ENCODE assay signal across 9 cellular contexts in genomic region chr15:96322401-96323249, GRCh38. TPM values are rescaled to one million over a fixed set of nuclear protein-coding genes. Genes with fewer than 3 reads are reported as not detected.
DNase-seq lines count a peak whose midpoint lies in the region; ATAC-seq and TF ChIP-seq lines count a peak whose summit lies in the region.
"Had no signal": no experiment of that assay in that cellular context is flagged by ENCODE, and none has a peak within 500 bp of the region (broad histone marks: within the 10 kb centered on the region; RNA-seq: fewer than 3 reads in every experiment).

No MANE protein-coding gene starts in this region.

- no peak overlapping the region for H3K9ac ChIP-seq in HUES64 (ENCODE audit: low read depth, low read length)
- peak overlapping the region in 2 of 5 donors; percentile 28 to 77 for H3K9ac ChIP-seq in subcutaneous abdominal adipose tissue (ENCODE audit: low read length in 5 of 5)

- H3K9me3 Mint-ChIP-seq in activated naive CD4-positive, alpha-beta T cell treated with anti-CD3 and anti-CD28 coated beads, Interleukin-2, amount 50 U/mL, for 72 hours: peaks cover 0 to 4% of the 10 kb centered on the region in 2 donors

- H3K36me3 Mint-ChIP-seq in activated naive CD4-positive, alpha-beta T cell treated with anti-CD3 and anti-CD28 coated beads, Interleukin-2, amount 50 U/mL, for 72 hours: peaks cover 7 to 31% of the 10 kb centered on the region in 2 donors

- H3K27ac Mint-ChIP-seq in activated naive CD4-positive, alpha-beta T cell treated with anti-CD3 and anti-CD28 coated beads, Interleukin-2, amount 50 U/mL, for 72 hours: no peak overlapping the region

- H3K4me3 ChIP-seq in HUES64 (ENCODE audit: low read length) (peak overlapping the region; percentile 43), left lung (peak overlapping the region; percentile 31 to 35), subcutaneous abdominal adipose tissue (ENCODE audit: low read depth in 1 of 5, low read length in 5 of 5) (peak overlapping the region; percentile 66 to 77 (median 69))

- under 1% methylated on average over 69 of the region's 69 CpGs for WGBS in HUES64

- ATAC-seq in left lung (no peak), HG02588 (IDR thresholded peaks at IDR 0.05; ENCODE audit: unreplicated experiment) (no peak)
- no peak for ATAC-seq in activated naive CD4-positive, alpha-beta T cell treated with anti-CD3 and anti-CD28 coated beads, Interleukin-2, amount 50 U/mL, for 72 hours

- H3K36me3 ChIP-seq in HUES64 (ENCODE audit: insufficient read depth, low read length) (no peaks in the 10 kb centered on the region), left lung (no peaks in the 10 kb centered on the region), subcutaneous abdominal adipose tissue (ENCODE audit: control insufficient read depth in 5 of 5, insufficient read depth in 5 of 5, low read length in 5 of 5) (no peaks in the 10 kb centered on the region)

- H3K27ac ChIP-seq in HUES64 (ENCODE audit: low read depth, low read length): no peak overlapping the region
- H3K27ac ChIP-seq in left lung: peak overlapping the region; percentile 71 to 94
- peak overlapping the region; percentile 55 for H3K27ac ChIP-seq in subcutaneous abdominal adipose tissue (ENCODE audit: low read depth, low read length)

- H3K9me3 ChIP-seq in HUES64 (ENCODE audit: insufficient read depth, low read depth, low read length): no peaks in the 10 kb centered on the region
- H3K9me3 ChIP-seq in left lung: no peaks in the 10 kb centered on the region
- no peaks in the 10 kb centered on the region for H3K9me3 ChIP-seq in subcutaneous abdominal adipose tissue (ENCODE audit: control insufficient read depth in 5 of 5, low read length in 5 of 5)

- H3K27me3 ChIP-seq in HUES64 (ENCODE audit: insufficient read depth, low read length) (peaks cover 99% of the 10 kb centered on the region), left lung (peaks cover 15 to 92% of the 10 kb centered on the region in 2 donors), subcutaneous abdominal adipose tissue (ENCODE audit: control insufficient read depth in 5 of 5, insufficient read depth in 4 of 5, low read length in 5 of 5) (peaks cover 3 to 19% (median 10%) of the 10 kb centered on the region in 5 donors)

- TF ChIP-seq CTCF in left lung (IDR thresholded peaks at IDR 0.05): no peak

- H3K4me1 ChIP-seq in HUES64 (ENCODE audit: insufficient read depth, low read length) (peaks cover 48% of the 10 kb centered on the region), left lung (peaks cover 0 to 4% of the 10 kb centered on the region in 2 donors), subcutaneous abdominal adipose tissue (ENCODE audit: control insufficient read depth in 5 of 5, insufficient read depth in 5 of 5, low read length in 5 of 5) (peaks cover 0 to 64% (median 44%) of the 10 kb centered on the region in 5 donors)

- intact Hi-C loops in left lung (cut with DNase I): loop anchor here in 1 of 2 donors (10.0 kb wide), 1 partner anchor 1038 kb away; no protein-coding TSS in a partner anchor

- DNase-seq in dermis blood vessel endothelial cell (peak; percentile 50), left lung (peak in 1 of 2 donors; percentile 36), GM03348 (ENCODE audit: low spot score) (no peak)
- DNase-seq in activated naive CD4-positive, alpha-beta T cell treated with anti-CD3 and anti-CD28 coated beads, Interleukin-2, amount 50 U/mL, for 72 hours (ENCODE audit: low spot score in 2 of 2): no peak
- no peak for DNase-seq in NK-92 treated with Interleukin-12 subunit alpha and Interleukin-12 subunit beta, amount 100 ng/mL, for 24 hours (lab: John Stamatoyannopoulos, UW)
- DNase-seq: activated CD4-positive, alpha-beta T cell treated with anti-CD3 and anti-CD28 coated beads for 48 hours had no signal

RNA-seq across cellular contexts. Expression of gene NR2F2, which starts 7.9 kb away (rescaled TPM):
- polyA plus RNA-seq in HUES64 (2013, experiment 1 of 2): 5.0 TPM
- 8.1 TPM for polyA plus RNA-seq in HUES64 (2013, experiment 2 of 2)
- total RNA-seq in dermis blood vessel endothelial cell: 14.0 and 36.6 TPM in 2 replicates
- 10 to 100 TPM; 53.4 to 76.0 TPM for total RNA-seq in left lung
- not detected for total RNA-seq in activated naive CD4-positive, alpha-beta T cell treated with anti-CD3 and anti-CD28 coated beads, Interleukin-2, amount 50 U/mL, for 72 hours

Comparison
In these comparisons a context has a peak if more than half of its experiments do, and no peak if none do; other contexts are left out.
1. RNA of gene NR2F2, which starts 7.9 kb away (total RNA-seq): 53.4 to 76.0 TPM in left lung and 14.0 to 36.6 TPM in dermis blood vessel endothelial cell; not detected in activated naive CD4-positive, alpha-beta T cell treated with anti-CD3 and anti-CD28 coated beads, Interleukin-2, amount 50 U/mL, for 72 hours; every median in the first group is over 10 times any median in the second.
2. Peak in every context shown above with its lines, with median percentiles within 50 percentile points of each other: H3K4me3 ChIP-seq.